1 cellular context compared by ENCODE assay signal in the genomic region with DNA sequence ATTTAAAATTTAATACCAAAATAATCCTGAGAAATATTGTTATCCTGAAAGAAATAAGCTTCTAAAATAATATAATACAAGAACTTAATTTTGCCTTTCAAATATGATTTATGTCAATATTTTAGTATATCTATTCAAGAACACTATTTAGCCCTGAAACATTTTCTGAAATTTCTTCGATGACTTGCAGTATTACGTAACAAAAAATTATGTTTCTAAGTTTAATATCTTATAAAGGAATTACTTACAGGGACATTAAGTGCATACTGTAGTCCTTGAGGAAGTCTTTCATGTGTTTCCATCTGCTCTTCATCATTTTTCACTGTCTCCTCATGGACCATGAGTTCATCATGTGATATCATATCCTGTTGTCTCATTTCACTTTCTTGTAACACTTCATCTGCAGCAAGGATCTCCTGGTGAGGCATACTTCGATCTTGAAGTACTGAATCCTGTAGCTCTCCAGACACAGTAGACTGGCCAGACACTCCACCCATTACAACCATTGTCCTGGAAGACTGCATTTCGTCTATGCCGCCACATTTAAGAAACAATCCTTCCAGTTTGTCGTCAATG.
TF ChIP-seq lines count a peak whose summit lies in the region.

No MANE protein-coding gene starts in this region.

TF ChIP-seq in GM12878, 131 proteins besides CTCF, POLR2A, EP300 and RAD21:
- TF ChIP-seq DPF2 (IDR thresholded peaks at IDR 0.05) (no peak), CREM (IDR thresholded peaks at IDR 0.05; ENCODE audit: low read depth) (0 out of 2 replicates have a peak, but pooled peaks have one; percentile 11), KLF5 (IDR thresholded peaks at IDR 0.05; ENCODE audit: partially characterized antibody) (no peak), RAD51 (IDR thresholded peaks at IDR 0.05) (no peak), JUNB (IDR thresholded peaks at IDR 0.05) (peak; percentile 27; the same call in 1 of the 2 replicates)
